In genomic region chr21:45074048-45074817, GRCh38 we compare ENCODE assay signal across 8 cellular contexts. TPM values are rescaled to one million over a fixed set of nuclear protein-coding genes. Genes with fewer than 3 reads are reported as not detected.
DNase-seq lines count a peak whose midpoint lies in the region; ATAC-seq and TF ChIP-seq lines count a peak whose summit lies in the region.

A gene with protein sequence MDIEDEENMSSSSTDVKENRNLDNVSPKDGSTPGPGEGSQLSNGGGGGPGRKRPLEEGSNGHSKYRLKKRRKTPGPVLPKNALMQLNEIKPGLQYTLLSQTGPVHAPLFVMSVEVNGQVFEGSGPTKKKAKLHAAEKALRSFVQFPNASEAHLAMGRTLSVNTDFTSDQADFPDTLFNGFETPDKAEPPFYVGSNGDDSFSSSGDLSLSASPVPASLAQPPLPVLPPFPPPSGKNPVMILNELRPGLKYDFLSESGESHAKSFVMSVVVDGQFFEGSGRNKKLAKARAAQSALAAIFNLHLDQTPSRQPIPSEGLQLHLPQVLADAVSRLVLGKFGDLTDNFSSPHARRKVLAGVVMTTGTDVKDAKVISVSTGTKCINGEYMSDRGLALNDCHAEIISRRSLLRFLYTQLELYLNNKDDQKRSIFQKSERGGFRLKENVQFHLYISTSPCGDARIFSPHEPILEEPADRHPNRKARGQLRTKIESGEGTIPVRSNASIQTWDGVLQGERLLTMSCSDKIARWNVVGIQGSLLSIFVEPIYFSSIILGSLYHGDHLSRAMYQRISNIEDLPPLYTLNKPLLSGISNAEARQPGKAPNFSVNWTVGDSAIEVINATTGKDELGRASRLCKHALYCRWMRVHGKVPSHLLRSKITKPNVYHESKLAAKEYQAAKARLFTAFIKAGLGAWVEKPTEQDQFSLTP (plus strand): TSS chr21:45074580. CDS start chr21:45171657, 97,077 bp downstream.

- ATAC-seq in GM18907 (IDR thresholded peaks at IDR 0.05; ENCODE audit: unreplicated experiment) = peak; percentile 60
- ATAC-seq in T-cell (replicated peaks in 1 of 4) = peak; percentile 61 to 77 (median 64)
- peak; percentile 51 to 91 (median 72) for ATAC-seq in heart right ventricle
- no peak for ATAC-seq in HG03571 (IDR thresholded peaks at IDR 0.05; ENCODE audit: unreplicated experiment)

- H3K27me3 ChIP-seq in AG04450 (ENCODE audit: control insufficient read depth, insufficient read depth, low read length) (no peaks in the 10 kb centered on the region), HUES6 (ENCODE audit: control insufficient read depth, insufficient read depth, low read length) (peaks cover 17% of the 10 kb centered on the region), adrenal gland (no peaks in the 10 kb centered on the region), heart right ventricle (peaks cover 0 to 8% (median 0%) of the 10 kb centered on the region in 7 donors)

- H3K27me3 Mint-ChIP-seq in T-cell = no peaks in the 10 kb centered on the region

- H3K36me3 ChIP-seq in HUES6 (ENCODE audit: control insufficient read depth, insufficient read depth, low read length) (no peaks in the 10 kb centered on the region), adrenal gland (replicated peaks in 1 of 2) (no peaks in the 10 kb centered on the region), heart right ventricle (no peaks in the 10 kb centered on the region)

- CTCF ChIA-PET in AG04450 (lab: Charles Lee) (interaction anchor here (1.0 to 1.1 kb wide), 2 partner anchors 63 to 124 kb away, joined by 3 to 4 read pairs; no protein-coding TSS in a partner anchor), T-cell (lab: Charles Lee) (interaction anchor here in 1 of 2 donors (0.6 kb wide), 1 partner anchor 63 kb away, joined by 3 read pairs; no protein-coding TSS in a partner anchor)

- H3K36me3 Mint-ChIP-seq in T-cell = no peaks in the 10 kb centered on the region

- peak within 1 kb of the TSS; percentile 83 for H3K4me3 ChIP-seq in AG04450 (ENCODE audit: low read depth, low read length)
- peak within 1 kb of the TSS; percentile 90 for H3K4me3 ChIP-seq in HUES6 (ENCODE audit: low read depth, low read length)
- peak within 1 kb of the TSS; percentile 40 to 94 (median 47) for H3K4me3 ChIP-seq in adrenal gland
- peak within 1 kb of the TSS; percentile 84 to 100 (median 89) for H3K4me3 ChIP-seq in heart right ventricle

- H3K4me1 ChIP-seq in HUES6 (ENCODE audit: control insufficient read depth, insufficient read depth, low read length) = peaks cover 14% of the 10 kb centered on the region
- H3K4me1 ChIP-seq in adrenal gland (replicated peaks in 1 of 2) = peaks cover 0 to 16% of the 10 kb centered on the region in 2 donors
- peaks cover 4 to 48% (median 24%) of the 10 kb centered on the region in 9 donors for H3K4me1 ChIP-seq in heart right ventricle

- H3K9ac ChIP-seq in HUES6 (ENCODE audit: low read length) = peak within 1 kb of the TSS; percentile 82

- TF ChIP-seq POLR2A in adrenal gland (IDR thresholded peaks at IDR 0.05) = peak; percentile 37 to 53

- H3K9me3 Mint-ChIP-seq in T-cell = no peaks in the 10 kb centered on the region

- peak within 1 kb of the TSS; percentile 92 to 98 for H3K27ac Mint-ChIP-seq in T-cell

- H3K27ac ChIP-seq in AG04450 (ENCODE audit: low read depth, low read length) (peak within 1 kb of the TSS; percentile 47), HUES6 (ENCODE audit: low read depth, low read length) (no peak within 1 kb of the TSS), adrenal gland (peak within 1 kb of the TSS in 3 of 5 donors; percentile 70 to 92 (median 84)), heart right ventricle (peak within 1 kb of the TSS; percentile 83 to 97 (median 94))

- DNase-seq in AG04450 (ENCODE audit: low read depth, low spot score) (no peak), T-cell (peak in 31 of 34 experiments; percentile 17 to 70 (median 52)), adrenal gland (peak in 6 of 7 donors; percentile 30 to 57 (median 44)), heart right ventricle (peak; percentile 48 to 78), posterior cingulate gyrus (peak; percentile 37 to 94 (median 65))

- intact Hi-C loops in adrenal gland (cut with DNase I) = loop anchor here in 1 of 2 donors (10.0 kb wide), 1 partner anchor 59 kb away; no protein-coding TSS in a partner anchor
- intact Hi-C loops in heart right ventricle (cut with DNase I) = loop anchor here in 4 of 10 donors (5.0 to 10.0 kb wide), 5 partner anchors 51 to 119 kb away; no protein-coding TSS in a partner anchor
- intact Hi-C loops in posterior cingulate gyrus (cut with DNase I) = loop anchor here (10.0 kb wide), 3 partner anchors 61 to 259 kb away; partner anchors contain the start of gene SUMO3

- whole genome bisulfite sequencing in adrenal gland, 4 donors = 0 to 1% (median 0%) methylated on average over 16 to 126 of the region's 132 CpGs
- WGBS in heart right ventricle, 2 donors = 0 to 1% methylated on average over 45 to 131 of the region's 132 CpGs

- TF ChIP-seq CTCF in AG04450 (IDR thresholded peaks at IDR 0.05; ENCODE audit: low read depth, low read length) = no peak
- peak in 1 of 6 experiments; percentile 5 for TF ChIP-seq CTCF in adrenal gland (IDR thresholded peaks at IDR 0.05)
- no peak for TF ChIP-seq CTCF in heart right ventricle (IDR thresholded peaks at IDR 0.05)

- POLR2A ChIA-PET in AG04450 (lab: Yijun Ruan, JAX) (interaction anchor here (0.6 to 1.4 kb wide), 4 partner anchors 23 to 190 kb away, joined by 4 to 8 read pairs (median 6); no protein-coding TSS in a partner anchor), T-cell (lab: Charles Lee) (no interaction called here)

- peaks cover 3% of the 10 kb centered on the region; the same call in 1 of the 2 replicates for H3K9me3 ChIP-seq in AG04450 (ENCODE audit: control insufficient read depth, insufficient read depth, low read length)
- H3K9me3 ChIP-seq in HUES6 (ENCODE audit: control insufficient read depth, insufficient read depth, low read depth, low read length) = no peaks in the 10 kb centered on the region
- H3K9me3 ChIP-seq in adrenal gland (replicated peaks in 1 of 3) = no peaks in the 10 kb centered on the region
- H3K9me3 ChIP-seq in heart right ventricle = no peaks in the 10 kb centered on the region

- H3K4me1 Mint-ChIP-seq in T-cell = peaks cover 41 to 46% (median 45%) of the 10 kb centered on the region in 3 donors

- peak within 1 kb of the TSS; percentile 90 to 97 (median 94) for H3K4me3 Mint-ChIP-seq in T-cell

RNA-seq across cellular contexts. Expression of the gene that starts here (rescaled TPM):
- polyA plus RNA-seq in AG04450 (2011; rRNA removed) (25.3 and 27.9 TPM in 2 replicates), adrenal gland (10 to 100 TPM in 2 of 3 donors, 1 to 10 TPM in 1; 7.5 to 16.3 (median 12.4) TPM), heart right ventricle (10 to 100 TPM in 1 of 2 donors, 1 to 10 TPM in 1; 7.4 to 17.3 TPM)
- polyA minus RNA-seq in AG04450 (2011; rRNA and poly(A)+ RNA removed) = 46.2 and 48.1 TPM in 2 replicates
- total RNA-seq in T-cell (10 to 100 TPM; 39.7 to 50.3 (median 44.5) TPM), adrenal gland (10 to 100 TPM; 10.7 to 21.6 (median 18.4) TPM), heart right ventricle (10 to 100 TPM; 11.8 to 21.2 (median 13.5) TPM)
